Comparison of ENCODE assay signal across 1 cellular context in genomic region chr10:130167193-130167592, GRCh38.
TF ChIP-seq lines count a peak whose summit lies in the region.

No MANE protein-coding gene starts in this region.

TF ChIP-seq in HEK293, 187 proteins besides CTCF, POLR2A, EP300 and RAD21:
- no peak for TF ChIP-seq REST (tag by site-specific recombination; IDR thresholded peaks at IDR 0.05)
- TF ChIP-seq KLF17 (tag by site-specific recombination; IDR thresholded peaks at IDR 0.05): no peak
- no peak for TF ChIP-seq ZNF175 (tag by site-specific recombination; IDR thresholded peaks at IDR 0.05)
- TF ChIP-seq ZNF2 (tag by site-specific recombination; IDR thresholded peaks at IDR 0.05): peak; percentile 58; the same call in 1 of the 2 replicates
